In genomic region chr18:136433-136832, GRCh38 we compare ENCODE assay signal across 14 cellular contexts. TPM values are rescaled to one million over a fixed set of nuclear protein-coding genes. Genes with fewer than 3 reads are reported as not detected.
DNase-seq lines count a peak whose midpoint lies in the region; ATAC-seq, FAIRE-seq and TF ChIP-seq lines count a peak whose summit lies in the region.
"Had no signal": no experiment of that assay in that cellular context is flagged by ENCODE, and none has a peak within 500 bp of the region (broad histone marks: within the 10 kb centered on the region; RNA-seq: fewer than 3 reads in every experiment).

No MANE protein-coding gene starts in this region.

- H3K9me3 ChIP-seq in A549 (no peaks in the 10 kb centered on the region), tibial artery (no peaks in the 10 kb centered on the region)
- no peaks in the 10 kb centered on the region for H3K9me3 ChIP-seq in effector memory CD4-positive, alpha-beta T cell (ENCODE audit: control insufficient read depth, low read length)

- H3K36me3 Mint-ChIP-seq in activated T-helper 1 cell treated with anti-CD3 and anti-CD28 coated beads, Interleukin-12 subunit alpha, Interleukin-12 subunit beta, Interleukin-2, Interleukin-4 antibody, amounts not matched to agents 30 ng/mL and 10 ng/mL and 1 ng/mL, durations not matched to agents 14 hours and 24 hours and 36 hours (ENCODE audit: low read depth) = no peaks in the 10 kb centered on the region
- H3K36me3 Mint-ChIP-seq: activated naive CD8-positive, alpha-beta T cell had no signal

- H3K4me2 ChIP-seq in A549 = no peak overlapping the region
- H3K4me2 ChIP-seq: hepatocyte had no signal

- intact Hi-C loops in tibial artery (cut with DNase I; ENCODE audit: low total_unique reads) = no loop called here
- intact Hi-C loops in activated T-helper 1 cell treated with anti-CD3 and anti-CD28 coated beads, Interleukin-12 subunit alpha, Interleukin-12 subunit beta, Interleukin-2, Interleukin-4 antibody, amounts not matched to agents 30 ng/mL and 10 ng/mL and 1 ng/mL, durations not matched to agents 14 hours and 24 hours and 36 hours (cut with micrococcal nuclease) = no loop called here

- POLR2A ChIA-PET in A549 (lab: Yijun Ruan, JAX) = no interaction called here

- no peak for TF ChIP-seq POLR2A in A549 (IDR thresholded peaks at IDR 0.05; ENCODE audit: low read length)

- CTCF ChIA-PET in A549 (lab: Yijun Ruan, JAX) = no interaction called here

- H3K27me3 ChIP-seq in effector memory CD4-positive, alpha-beta T cell (replicated peaks; ENCODE audit: control insufficient read depth, insufficient read depth, low read length, poor library complexity, severe bottlenecking) = no peaks in the 10 kb centered on the region
- no peaks in the 10 kb centered on the region for H3K27me3 ChIP-seq in tibial artery
- H3K27me3 ChIP-seq: hepatocyte had no signal

- no peaks in the 10 kb centered on the region for H3K4me1 Mint-ChIP-seq in activated T-helper 1 cell treated with anti-CD3 and anti-CD28 coated beads, Interleukin-12 subunit alpha, Interleukin-12 subunit beta, Interleukin-2, Interleukin-4 antibody, amounts not matched to agents 30 ng/mL and 10 ng/mL and 1 ng/mL, durations not matched to agents 14 hours and 24 hours and 36 hours (ENCODE audit: low read depth)
- H3K4me1 Mint-ChIP-seq: B cell, IgD-negative memory B cell had no signal

- no peak for TF ChIP-seq EP300 in A549 (IDR thresholded peaks at IDR 0.05)

- WGBS in A549 (ENCODE audit: missing lambda C conversion rate) = 74% methylated on average over 7 of the region's 7 CpGs

- H3K4me3 ChIP-seq in A549 = no peak overlapping the region
- H3K4me3 ChIP-seq in effector memory CD4-positive, alpha-beta T cell (ENCODE audit: insufficient read depth, low read depth, low read length, poor library complexity, severe bottlenecking) = no peak overlapping the region
- H3K4me3 ChIP-seq in tibial artery = no peak overlapping the region
- H3K4me3 ChIP-seq: hepatocyte had no signal

- no peaks in the 10 kb centered on the region for H3K27me3 Mint-ChIP-seq in activated T-helper 1 cell treated with anti-CD3 and anti-CD28 coated beads, Interleukin-12 subunit alpha, Interleukin-12 subunit beta, Interleukin-2, Interleukin-4 antibody, amounts not matched to agents 30 ng/mL and 10 ng/mL and 1 ng/mL, durations not matched to agents 14 hours and 24 hours and 36 hours (ENCODE audit: insufficient read depth)
- H3K27me3 Mint-ChIP-seq: activated naive CD8-positive, alpha-beta T cell; IgD-negative memory B cell had no signal

- H3K4me1 ChIP-seq in A549 = no peaks in the 10 kb centered on the region
- no peaks in the 10 kb centered on the region for H3K4me1 ChIP-seq in effector memory CD4-positive, alpha-beta T cell (ENCODE audit: control insufficient read depth, insufficient read depth, low read length, poor library complexity, severe bottlenecking)
- H3K4me1 ChIP-seq in tibial artery = no peaks in the 10 kb centered on the region

- TF ChIP-seq CTCF in A549 (IDR thresholded peaks at IDR 0.05) (no peak), tibial artery (IDR thresholded peaks at IDR 0.05) (no peak)

- no peak overlapping the region for H3K27ac Mint-ChIP-seq in activated T-helper 1 cell treated with anti-CD3 and anti-CD28 coated beads, Interleukin-12 subunit alpha, Interleukin-12 subunit beta, Interleukin-2, Interleukin-4 antibody, amounts not matched to agents 30 ng/mL and 10 ng/mL and 1 ng/mL, durations not matched to agents 14 hours and 24 hours and 36 hours
- H3K27ac Mint-ChIP-seq: B cell; IgD-negative memory B cell; T-helper 1 cell treated with Interleukin-12 subunit alpha and Interleukin-12 subunit beta and Interleukin-4 antibody, amounts not matched to agents 30 μg/mL and 1 μg/mL, for 36 hours had no signal

- H3K9me3 Mint-ChIP-seq in activated T-helper 1 cell treated with anti-CD3 and anti-CD28 coated beads, Interleukin-12 subunit alpha, Interleukin-12 subunit beta, Interleukin-2, Interleukin-4 antibody, amounts not matched to agents 30 ng/mL and 10 ng/mL and 1 ng/mL, durations not matched to agents 14 hours and 24 hours and 36 hours = no peaks in the 10 kb centered on the region
- H3K9me3 Mint-ChIP-seq: IgD-negative memory B cell; T-helper 1 cell treated with Interleukin-12 subunit alpha and Interleukin-12 subunit beta and Interleukin-4 antibody, amounts not matched to agents 30 μg/mL and 1 μg/mL, for 36 hours had no signal

- DNase-seq in A549 (ENCODE audit: low read depth in 1 of 2, low spot score in 1 of 2) = peak in 1 of 2 experiments; percentile 27
- DNase-seq in activated CD4-positive, CD25-positive, alpha-beta regulatory T cell treated with anti-CD3 and anti-CD28 coated beads, Interleukin-2, amount 50 U/mL, for 72 hours = peak; percentile 48
- peak; percentile 7 to 40 (median 19) for DNase-seq in effector memory CD4-positive, alpha-beta T cell
- DNase-seq in tibial artery = no peak
- no peak for DNase-seq in activated T-helper 1 cell treated with anti-CD3 and anti-CD28 coated beads, Interleukin-12 subunit alpha, Interleukin-12 subunit beta, Interleukin-2, Interleukin-4 antibody, amounts not matched to agents 30 ng/mL and 10 ng/mL and 1 ng/mL, durations not matched to agents 14 hours and 24 hours and 36 hours (ENCODE audit: low spot score)
- no peak for DNase-seq in NCI-H2227 (lab: John Stamatoyannopoulos, UW; ENCODE audit: unreplicated experiment)
- DNase-seq in cerebellum (ENCODE audit: low spot score) = no peak
- DNase-seq: NCI-H524 treated with DMSO at 0.1 percent for 48 hours had no signal

- H3K36me3 ChIP-seq in effector memory CD4-positive, alpha-beta T cell (ENCODE audit: control insufficient read depth, insufficient read depth, low read length) = no peaks in the 10 kb centered on the region
- no peaks in the 10 kb centered on the region for H3K36me3 ChIP-seq in tibial artery

- FAIRE-seq in A549 (lab: Jason Lieb, UNC) = no peak

- H3K4me3 Mint-ChIP-seq in activated T-helper 1 cell treated with anti-CD3 and anti-CD28 coated beads, Interleukin-12 subunit alpha, Interleukin-12 subunit beta, Interleukin-2, Interleukin-4 antibody, amounts not matched to agents 30 ng/mL and 10 ng/mL and 1 ng/mL, durations not matched to agents 14 hours and 24 hours and 36 hours = no peak overlapping the region
- H3K4me3 Mint-ChIP-seq: activated naive CD8-positive, alpha-beta T cell; B cell; IgD-negative memory B cell; T-helper 1 cell treated with Interleukin-12 subunit alpha and Interleukin-12 subunit beta and Interleukin-4 antibody, amounts not matched to agents 30 μg/mL and 1 μg/mL, for 36 hours had no signal

- H3K27ac ChIP-seq in A549 (no peak overlapping the region), tibial artery (no peak overlapping the region)
- no peak overlapping the region for H3K27ac ChIP-seq in effector memory CD4-positive, alpha-beta T cell (ENCODE audit: insufficient read depth, low read length, poor library complexity, severe bottlenecking)
- H3K27ac ChIP-seq: hepatocyte had no signal

- TF ChIP-seq RAD21 in A549 (conservative IDR thresholded peaks at IDR 0.05 in 1 of 2, IDR thresholded peaks at IDR 0.05 in 1 of 2) = no peak

- no peak for ATAC-seq in A549
- peak; percentile 46 for ATAC-seq in HG03442 (IDR thresholded peaks at IDR 0.05; ENCODE audit: unreplicated experiment)

TF ChIP-seq in A549, 52 proteins besides CTCF, POLR2A, EP300 and RAD21:
- TF ChIP-seq TP53 (CRISPR knock-in tag; IDR thresholded peaks at IDR 0.05) (no peak), USF2 (IDR thresholded peaks at IDR 0.05) (peak; percentile 47)

RNA-seq across cellular contexts. Expression of gene USP14, which starts 21.9 kb away (rescaled TPM):
- 50.6 and 62.5 TPM in 2 replicates for polyA plus RNA-seq in A549 (2011; rRNA removed)
- 26.9 and 27.5 TPM in 2 replicates for polyA plus RNA-seq in A549 (2012; cell fraction: cytosol; rRNA removed)
- 17.5 and 20.6 TPM in 2 replicates for polyA plus RNA-seq in A549 (2012; cell fraction: nucleus; rRNA removed)
- polyA plus RNA-seq in A549 (2017; fragmentation: RNase III; extraction: RNeasy Plus Mini Kit Qiagen cat#74134 plus additional on column Dnase treatment) = 83.8 to 93.4 TPM (median 83.9 TPM) in 3 replicates
- 14.3 and 14.6 TPM in 2 replicates for polyA minus RNA-seq in A549 (2011; rRNA and poly(A)+ RNA removed)
- total RNA-seq in activated T-helper 1 cell treated with anti-CD3 and anti-CD28 coated beads, Interleukin-12 subunit alpha, Interleukin-12 subunit beta, Interleukin-2, Interleukin-4 antibody, amounts not matched to agents 30 ng/mL and 10 ng/mL and 1 ng/mL, durations not matched to agents 14 hours and 24 hours and 36 hours = 95.3 and 99.6 TPM in 2 replicates
- total RNA-seq in cerebellum = 31.3 TPM

Comparison
In these comparisons a context has a peak if more than half of its experiments do, and no peak if none do; other contexts are left out.
1. DNase-seq: peak in activated CD4-positive, CD25-positive, alpha-beta regulatory T cell treated with anti-CD3 and anti-CD28 coated beads, Interleukin-2, amount 50 U/mL, for 72 hours (single experiment) and effector memory CD4-positive, alpha-beta T cell (3 of 3); none in tibial artery (0 of 2), activated T-helper 1 cell treated with anti-CD3 and anti-CD28 coated beads, Interleukin-12 subunit alpha, Interleukin-12 subunit beta, Interleukin-2, Interleukin-4 antibody, amounts not matched to agents 30 ng/mL and 10 ng/mL and 1 ng/mL, durations not matched to agents 14 hours and 24 hours and 36 hours (single experiment), NCI-H2227 (single experiment) and cerebellum (single experiment).